2 cellular contexts compared by ENCODE assay signal in the genomic region with DNA sequence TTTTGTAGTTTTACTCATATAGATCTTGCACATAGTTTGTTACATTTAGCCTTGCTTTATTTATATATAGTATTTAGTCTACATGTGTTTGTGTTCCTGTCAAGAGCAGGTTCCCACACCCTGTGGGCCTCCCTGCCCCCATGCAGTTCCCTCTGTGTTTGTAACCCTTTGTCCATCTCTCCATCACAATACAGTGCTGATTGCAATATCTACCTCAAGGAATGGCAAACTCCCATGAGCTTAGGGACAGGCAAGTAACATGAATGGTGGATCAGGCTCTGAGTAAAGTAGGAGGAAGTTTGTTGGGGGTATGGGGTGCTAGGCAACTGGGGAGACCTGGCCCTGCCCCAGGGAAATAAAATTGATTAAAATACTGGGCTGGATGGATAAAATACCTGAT.
TF ChIP-seq lines count a peak whose summit lies in the region.

No MANE protein-coding gene starts in this region.

TF ChIP-seq in GM23338, 12 proteins besides CTCF, POLR2A, EP300 and RAD21 (continues in another document):
- no peak for TF ChIP-seq JUNB (IDR thresholded peaks at IDR 0.05; ENCODE audit: unreplicated experiment)
- TF ChIP-seq EZH2 (IDR thresholded peaks at IDR 0.05; ENCODE audit: low read depth, unreplicated experiment), result no peak
- no peak for TF ChIP-seq ZNF462 (CRISPR knock-in tag; IDR thresholded peaks at IDR 0.05)
- no peak for TF ChIP-seq EZH2phosphoT487 (IDR thresholded peaks at IDR 0.05; ENCODE audit: unreplicated experiment)
- no peak for TF ChIP-seq CREB1 (CRISPR knock-in tag; IDR thresholded peaks at IDR 0.05; ENCODE audit: low read depth)
- no peak for TF ChIP-seq POLR2AphosphoS5 (IDR thresholded peaks at IDR 0.05; ENCODE audit: low read depth)
- TF ChIP-seq REST (IDR thresholded peaks at IDR 0.05; ENCODE audit: unreplicated experiment), result no peak
- TF ChIP-seq ZNF331 (CRISPR knock-in tag; IDR thresholded peaks at IDR 0.05; ENCODE audit: low read depth), result no peak
- TF ChIP-seq ETS1 (IDR thresholded peaks at IDR 0.05), result no peak
- no peak for TF ChIP-seq NANOG (IDR thresholded peaks at IDR 0.05; ENCODE audit: borderline replicate concordance)

TF ChIP-seq in H1, 55 proteins besides CTCF, POLR2A, EP300 and RAD21:
- no peak for TF ChIP-seq CHD2 (IDR thresholded peaks at IDR 0.05; ENCODE audit: low read length)
- TF ChIP-seq ASH2L (IDR thresholded peaks at IDR 0.05; ENCODE audit: low read length), result peak; percentile 75
- TF ChIP-seq RBBP5 (IDR thresholded peaks at IDR 0.05; ENCODE audit: borderline replicate concordance, low read depth, low read length), result peak; percentile 27; the same call in 1 of the 2 replicates
